In the genomic region with DNA sequence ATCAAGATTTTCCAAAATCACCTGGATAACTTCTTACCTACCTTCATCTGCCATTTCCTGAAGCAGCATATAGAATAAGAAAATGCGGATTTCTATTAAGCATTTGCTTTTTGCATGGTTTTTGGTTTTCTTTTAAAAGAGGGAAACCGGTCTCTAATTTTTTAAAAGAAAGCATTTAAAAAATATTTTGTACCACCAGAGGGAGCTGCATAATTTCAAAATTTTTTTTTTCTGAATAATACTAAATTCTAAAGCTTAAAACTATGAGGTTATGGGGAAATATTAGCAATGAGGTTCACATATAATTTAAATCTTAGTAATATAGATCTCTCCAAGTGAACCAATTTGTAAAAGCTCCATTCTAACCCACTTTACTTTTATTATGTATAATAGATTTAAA, we compare ENCODE assay signal across 16 cellular contexts.
DNase-seq lines count a peak whose midpoint lies in the region; ATAC-seq and TF ChIP-seq lines count a peak whose summit lies in the region.
"Had no signal": no experiment of that assay in that cellular context is flagged by ENCODE, and none has a peak within 500 bp of the region (broad histone marks: within the 10 kb centered on the region; RNA-seq: fewer than 3 reads in every experiment).

No MANE protein-coding gene starts in this region.

- no peak overlapping the region for H2BK120ac ChIP-seq in mesenchymal stem cell (ENCODE audit: low read depth, low read length)

- intact Hi-C loops in colonic mucosa (cut with DNase I): loop anchor here (10.0 kb wide), 1 partner anchor 302 kb away; no protein-coding TSS in a partner anchor

- H3K14ac ChIP-seq in mesenchymal stem cell (ENCODE audit: low read length in 2 of 2): no peak overlapping the region

- no peak overlapping the region for H4K91ac ChIP-seq in mesenchymal stem cell (ENCODE audit: low read length)

- no peak overlapping the region for H2AFZ ChIP-seq in mesenchymal stem cell (ENCODE audit: low read depth, low read length)

- H4K8ac ChIP-seq in mesenchymal stem cell (ENCODE audit: low read length): no peak overlapping the region

- no CpG with 5 or more reads among the region's 2 CpGs for WGBS in mesenchymal stem cell

- H3K27ac ChIP-seq in VCaP (no peak overlapping the region), mesenchymal stem cell (ENCODE audit: low read length, poor library complexity, severe bottlenecking) (no peak overlapping the region), colonic mucosa (no peak overlapping the region)
- H3K27ac ChIP-seq: gastroesophageal sphincter, upper lobe of right lung had no signal

- no peaks in the 10 kb centered on the region for H3K4me1 ChIP-seq in mesenchymal stem cell (ENCODE audit: control insufficient read depth, insufficient read depth, low read depth, low read length)
- no peaks in the 10 kb centered on the region for H3K4me1 ChIP-seq in colonic mucosa
- H3K4me1 ChIP-seq: gastroesophageal sphincter, upper lobe of right lung had no signal

- no peak for ATAC-seq in HG02840 (IDR thresholded peaks at IDR 0.05; ENCODE audit: low FRiP score, unreplicated experiment)
- ATAC-seq in GM19455 (IDR thresholded peaks at IDR 0.05; ENCODE audit: unreplicated experiment): no peak
- ATAC-seq: gastroesophageal sphincter, upper lobe of right lung had no signal

- no peak overlapping the region for H3K23ac ChIP-seq in mesenchymal stem cell (ENCODE audit: low read length in 2 of 2)

- H3K27me3 ChIP-seq in mesenchymal stem cell (ENCODE audit: control insufficient read depth in 1 of 2, insufficient read depth in 1 of 2, low read length in 2 of 2): no peaks in the 10 kb centered on the region
- no peaks in the 10 kb centered on the region for H3K27me3 ChIP-seq in colonic mucosa
- H3K27me3 ChIP-seq: gastroesophageal sphincter, upper lobe of right lung had no signal

- H3K4me2 ChIP-seq in mesenchymal stem cell (ENCODE audit: low read length, poor library complexity, severe bottlenecking): no peak overlapping the region

- H3K36me3 ChIP-seq in mesenchymal stem cell (ENCODE audit: control insufficient read depth in 1 of 2, insufficient read depth in 2 of 2, low read depth in 1 of 2, low read length in 2 of 2) (no peaks in the 10 kb centered on the region), colonic mucosa (no peaks in the 10 kb centered on the region)
- H3K36me3 ChIP-seq: gastroesophageal sphincter, upper lobe of right lung had no signal

- no peak overlapping the region for H3K4ac ChIP-seq in mesenchymal stem cell (ENCODE audit: low read depth in 1 of 2, low read length in 2 of 2)

- H3K9ac ChIP-seq in mesenchymal stem cell (ENCODE audit: low read length) (peak overlapping the region; percentile 32), colonic mucosa (ENCODE audit: low read depth in 2 of 2, low read length in 2 of 2) (no peak overlapping the region)

- H3K18ac ChIP-seq in mesenchymal stem cell (ENCODE audit: low read depth in 1 of 2, low read length in 2 of 2): no peak overlapping the region

- H3K79me1 ChIP-seq in mesenchymal stem cell (replicated peaks; ENCODE audit: low read length, poor library complexity, severe bottlenecking): no peaks in the 10 kb centered on the region

- no peak overlapping the region for H2BK12ac ChIP-seq in mesenchymal stem cell (ENCODE audit: low read length in 2 of 2)

- H3K4me3 ChIP-seq in AG09309 (ENCODE audit: control insufficient read depth, low read depth, low read length) (no peak overlapping the region), mesenchymal stem cell (ENCODE audit: insufficient read depth in 1 of 2, low read depth in 1 of 2, low read length in 2 of 2) (no peak overlapping the region), colonic mucosa (no peak overlapping the region)
- H3K4me3 ChIP-seq: gastroesophageal sphincter, upper lobe of right lung had no signal

- H3K9me3 ChIP-seq in mesenchymal stem cell (ENCODE audit: control insufficient read depth, low read length) (no peaks in the 10 kb centered on the region), colonic mucosa (no peaks in the 10 kb centered on the region)
- H3K9me3 ChIP-seq: gastroesophageal sphincter, upper lobe of right lung had no signal

- DNase-seq in AG09309 (ENCODE audit: low read depth) (no peak), HT-29 (ENCODE audit: low spot score) (peak; percentile 16), mesenchymal stem cell (no peak), cerebellar nuclear complex (lab: John Stamatoyannopoulos, UW) (no peak), colonic mucosa (no peak)
- DNase-seq: activated CD4-positive, alpha-beta T cell treated with anti-CD3 and anti-CD28 coated beads, Interleukin-2, amount 10 ng/mL, durations not matched to agents 24 days and 14 days; anterior cingulate cortex; C1 segment of cervical spinal cord; NCI-H1436 treated with DMSO at 0.1 percent for 48 hours; NCI-H510A treated with DMSO at 0.1 percent for 48 hours; RPMI8226; upper lobe of right lung had no signal

- no peak overlapping the region for H2BK5ac ChIP-seq in mesenchymal stem cell (ENCODE audit: low read depth, low read length, poor library complexity, severe bottlenecking)

- H2BK15ac ChIP-seq in mesenchymal stem cell (ENCODE audit: low read depth, poor library complexity, severe bottlenecking): no peak overlapping the region

- TF ChIP-seq CTCF in AG09309 (IDR thresholded peaks at IDR 0.05; ENCODE audit: control insufficient read depth, insufficient read depth, low read depth, low read length, missing control alignments) (peak; percentile 10), VCaP (conservative IDR thresholded peaks at IDR 0.05) (peak; percentile 52), colonic mucosa (IDR thresholded peaks at IDR 0.05) (no peak)

- no peak overlapping the region for H2AK5ac ChIP-seq in mesenchymal stem cell (ENCODE audit: low read length, severe bottlenecking)
